10 cellular contexts compared by ENCODE assay signal in genomic region chr6:7391244-7391643, GRCh38. TPM values are rescaled to one million over a fixed set of nuclear protein-coding genes. Genes with fewer than 3 reads are reported as not detected.
A peak's percentile ranks its signal among the peaks of the same experiment; 100 is the strongest.
DNase-seq lines count a peak whose midpoint lies in the region; FAIRE-seq and TF ChIP-seq lines count a peak whose summit lies in the region.
"Had no signal": no experiment of that assay in that cellular context is flagged by ENCODE, and none has a peak within 500 bp of the region (broad histone marks: within the 10 kb centered on the region; RNA-seq: fewer than 3 reads in every experiment).

No MANE protein-coding gene starts in this region.

- H4K20me1 ChIP-seq in neural progenitor cell (ENCODE audit: low read depth), result peaks cover 6% of the 10 kb centered on the region

- no peak overlapping the region for H3K27ac Mint-ChIP-seq in T-helper 2 cell treated with Interferon-gamma antibody and Interleukin-4, amounts not matched to agents 5 μg/mL and 100 μg/mL, for 36 hours
- H3K27ac Mint-ChIP-seq in neural progenitor cell, result no peak overlapping the region

- no peak for DNase-seq in T-helper 2 cell treated with Interferon-gamma antibody and Interleukin-4, amounts not matched to agents 5 μg/mL and 100 μg/mL, for 36 hours (ENCODE audit: low spot score)
- no peak for DNase-seq in T-helper 2 cell
- DNase-seq in LNCaP clone FGC (ENCODE audit: low read depth), result no peak
- DNase-seq in bronchial epithelial cell (ENCODE audit: low read depth), result peak; percentile 29
- no peak for DNase-seq in neural progenitor cell (ENCODE audit: low spot score)
- no peak for DNase-seq in NCI-H82 (lab: John Stamatoyannopoulos, UW)
- no peak for DNase-seq in HCEC 1CT
- no peak for DNase-seq in NCI-H226
- DNase-seq: Peyer's patch, upper lobe of left lung had no signal

- no peaks in the 10 kb centered on the region for H3K27me3 Mint-ChIP-seq in T-helper 2 cell treated with Interferon-gamma antibody and Interleukin-4, amounts not matched to agents 5 μg/mL and 100 μg/mL, for 36 hours (ENCODE audit: low read depth)
- H3K27me3 Mint-ChIP-seq in neural progenitor cell (ENCODE audit: insufficient read depth, low read depth), result no peaks in the 10 kb centered on the region

- H3K27ac ChIP-seq in neural progenitor cell, result no peak overlapping the region

- peaks cover 34% of the 10 kb centered on the region for H3K4me1 Mint-ChIP-seq in T-helper 2 cell treated with Interferon-gamma antibody and Interleukin-4, amounts not matched to agents 5 μg/mL and 100 μg/mL, for 36 hours (ENCODE audit: low read depth)
- H3K4me1 Mint-ChIP-seq in neural progenitor cell, result peaks cover 21% of the 10 kb centered on the region

- H3K4me2 ChIP-seq in neural progenitor cell, result peak overlapping the region; percentile 85

- H3K79me2 ChIP-seq in neural progenitor cell (ENCODE audit: low read depth), result peaks cover 40% of the 10 kb centered on the region

- H3K4me1 ChIP-seq in neural progenitor cell, result peaks cover 16% of the 10 kb centered on the region

- H3K4me3 ChIP-seq in LNCaP clone FGC (ENCODE audit: low read depth, low read length), result peak overlapping the region; percentile 99
- no peak overlapping the region for H3K4me3 ChIP-seq in bronchial epithelial cell (ENCODE audit: low read depth, low read length)
- H3K4me3 ChIP-seq in neural progenitor cell, result peak overlapping the region; percentile 73

- peaks cover 2% of the 10 kb centered on the region for H3K36me3 ChIP-seq in bronchial epithelial cell (ENCODE audit: control insufficient read depth, insufficient read depth, low read length)
- H3K36me3 ChIP-seq in neural progenitor cell, result no peaks in the 10 kb centered on the region

- H3F3A ChIP-seq in neural progenitor cell (ENCODE audit: low read depth), result peaks cover 18% of the 10 kb centered on the region

- H3K9me3 ChIP-seq in neural progenitor cell (ENCODE audit: low read depth), result no peaks in the 10 kb centered on the region
- H3K9me3 ChIP-seq: Peyer's patch, upper lobe of left lung had no signal

- H3K9ac ChIP-seq in neural progenitor cell, result no peak overlapping the region

- FAIRE-seq in bronchial epithelial cell (lab: Jason Lieb, UNC), result no peak

- no peaks in the 10 kb centered on the region for H3K9me3 Mint-ChIP-seq in T-helper 2 cell treated with Interferon-gamma antibody and Interleukin-4, amounts not matched to agents 5 μg/mL and 100 μg/mL, for 36 hours
- H3K9me3 Mint-ChIP-seq in neural progenitor cell, result no peaks in the 10 kb centered on the region

- peaks cover 34% of the 10 kb centered on the region for H3K36me3 Mint-ChIP-seq in T-helper 2 cell treated with Interferon-gamma antibody and Interleukin-4, amounts not matched to agents 5 μg/mL and 100 μg/mL, for 36 hours (ENCODE audit: low read depth)
- peaks cover 7% of the 10 kb centered on the region for H3K36me3 Mint-ChIP-seq in neural progenitor cell

- H2AFZ ChIP-seq in neural progenitor cell (replicated peaks), result no peak overlapping the region

- no peak for TF ChIP-seq CTCF in LNCaP clone FGC (IDR thresholded peaks at IDR 0.05; ENCODE audit: control insufficient read depth, extremely low read depth, insufficient read depth)
- no peak for TF ChIP-seq CTCF in bronchial epithelial cell (IDR thresholded peaks at IDR 0.05; ENCODE audit: insufficient read depth, low read length, severe bottlenecking)
- TF ChIP-seq CTCF in neural progenitor cell (IDR thresholded peaks at IDR 0.05), result no peak

- peak overlapping the region; percentile 95 for H3K4me3 Mint-ChIP-seq in T-helper 2 cell treated with Interferon-gamma antibody and Interleukin-4, amounts not matched to agents 5 μg/mL and 100 μg/mL, for 36 hours
- H3K4me3 Mint-ChIP-seq in neural progenitor cell, result no peak overlapping the region

- no peaks in the 10 kb centered on the region for H3K27me3 ChIP-seq in bronchial epithelial cell (ENCODE audit: control insufficient read depth, insufficient read depth, low read length)
- no peaks in the 10 kb centered on the region for H3K27me3 ChIP-seq in neural progenitor cell
- H3K27me3 ChIP-seq: Peyer's patch, upper lobe of left lung had no signal

RNA-seq across cellular contexts. Expression of gene RIOK1, which starts 1.6 kb away (rescaled TPM):
- total RNA-seq in bronchial epithelial cell (21.9 and 25.3 TPM in 2 replicates), neural progenitor cell (ENCODE audit: low replicate concordance) (17.3 and 21.5 TPM in 2 replicates)

RNA-seq across cellular contexts. Expression of gene CAGE1, which starts 1.7 kb away (rescaled TPM):
- total RNA-seq in bronchial epithelial cell (0.13 TPM in 1 of 2 replicates, not detected in the other), neural progenitor cell (ENCODE audit: low replicate concordance) (0.03 TPM in 1 of 2 replicates, not detected in the other)
- total RNA-seq: Peyer's patch, upper lobe of left lung had no signal
